ENCODE assay signal across 10 cellular contexts in the genomic region with DNA sequence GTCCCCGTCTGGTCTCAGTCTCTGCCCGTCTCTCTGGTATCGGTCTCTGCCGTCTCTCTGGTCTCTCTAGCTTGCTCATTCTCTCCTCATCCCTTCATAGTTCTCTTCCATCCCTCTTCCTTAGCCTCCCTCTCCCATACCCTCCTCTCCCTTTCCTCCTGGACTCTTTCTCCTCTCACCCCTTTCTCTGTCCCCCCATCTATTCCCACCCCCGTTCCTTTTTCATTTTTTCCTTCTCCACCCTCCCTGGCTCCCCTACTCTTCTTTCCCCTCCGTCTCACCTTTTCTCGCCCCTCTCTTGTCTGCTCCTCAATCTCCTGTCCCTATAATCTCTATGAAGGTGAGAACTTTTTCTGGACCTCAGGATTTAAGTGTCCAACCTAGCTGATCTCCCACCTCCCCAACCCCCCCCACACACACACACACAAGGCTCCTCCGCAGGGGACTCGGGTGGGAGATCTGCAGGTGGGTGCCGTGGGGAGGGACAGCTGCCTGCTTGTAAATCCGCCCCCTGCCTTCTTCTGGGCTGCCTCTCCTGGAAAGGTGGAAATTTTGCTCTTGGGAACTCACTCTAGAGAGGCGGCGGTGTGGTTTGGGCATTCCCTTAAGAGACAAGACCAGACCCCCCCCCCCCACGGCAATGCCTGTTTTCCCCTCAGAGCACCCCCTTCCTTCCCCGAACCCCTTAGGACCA. TPM values are rescaled to one million over a fixed set of nuclear protein-coding genes. Genes with fewer than 3 reads are reported as not detected.
DNase-seq lines count a peak whose midpoint lies in the region; ATAC-seq, FAIRE-seq and TF ChIP-seq lines count a peak whose summit lies in the region.
"Had no signal": no experiment of that assay in that cellular context is flagged by ENCODE, and none has a peak within 500 bp of the region (broad histone marks: within the 10 kb centered on the region; RNA-seq: fewer than 3 reads in every experiment).

No MANE protein-coding gene starts in this region.

- H3K27me3 Mint-ChIP-seq in natural killer cell (ENCODE audit: low read depth in 2 of 2): peaks cover 28 to 36% of the 10 kb centered on the region in 2 donors

- CTCF ChIA-PET in K562 (lab: Yijun Ruan, JAX; ENCODE audit: low intra/inter-chr PET ratio): no interaction called here

- TF ChIP-seq POLR2A in K562 (conservative IDR thresholded peaks at IDR 0.05): no peak
- no peak for TF ChIP-seq POLR2A in lower leg skin (IDR thresholded peaks at IDR 0.05)

- peaks cover 9% of the 10 kb centered on the region for H3K27me3 ChIP-seq in BE2C
- peaks cover 49% of the 10 kb centered on the region for H3K27me3 ChIP-seq in H7 (ENCODE audit: control insufficient read depth, insufficient read depth, low read length)
- peaks cover 18 to 50% of the 10 kb centered on the region in 2 experiments for H3K27me3 ChIP-seq in K562 (ENCODE audit: control insufficient read depth in 2 of 2, insufficient read depth in 2 of 2, low read length in 2 of 2)

- no peaks in the 10 kb centered on the region for H3K36me3 ChIP-seq in BE2C
- no peaks in the 10 kb centered on the region for H3K36me3 ChIP-seq in H7 (replicated peaks; ENCODE audit: control insufficient read depth, insufficient read depth, low read length)
- H3K36me3 ChIP-seq in K562 (ENCODE audit: control insufficient read depth, insufficient read depth, low read length): no peaks in the 10 kb centered on the region

- H3K9me3 ChIP-seq in BE2C: 0 out of 2 replicates have a peak, but pooled peaks cover 3% of the 10 kb centered on the region
- H3K9me3 ChIP-seq in K562 (replicated peaks; ENCODE audit: control insufficient read depth, insufficient read depth, low read depth, low read length): peaks cover 7% of the 10 kb centered on the region; the same call in 1 of the 2 replicates

- POLR2A ChIA-PET in K562 (lab: Yijun Ruan, JAX): no interaction called here

- BruUV-seq in K562 (replicated peaks; lab: Mats Ljungman, UMichigan): no TSS peak

- H3K4me3 Mint-ChIP-seq in natural killer cell: peak overlapping the region; percentile 65

- no peak for ATAC-seq in K562
- ATAC-seq in natural killer cell: no peak

- TF ChIP-seq CTCF in BE2C (IDR thresholded peaks at IDR 0.05; ENCODE audit: low read depth, low read length) (no peak), K562 (IDR thresholded peaks at IDR 0.05 in 2 of 3, conservative IDR thresholded peaks at IDR 0.05 in 1 of 3; ENCODE audit: insufficient read depth in 2 of 3, low read depth in 1 of 3, low read length in 3 of 3) (no peak), natural killer cell (IDR thresholded peaks at IDR 0.05) (no peak), lower leg skin (IDR thresholded peaks at IDR 0.05) (no peak)

- H3K9me1 ChIP-seq in K562 (ENCODE audit: control insufficient read depth, insufficient read depth, low read length): no peaks in the 10 kb centered on the region

- no peaks in the 10 kb centered on the region for H3K9me3 Mint-ChIP-seq in natural killer cell

- no peak overlapping the region for H3K27ac ChIP-seq in K562 (ENCODE audit: extremely low read depth, low read depth, low read length)

- intact Hi-C loops in K562 (cut with micrococcal nuclease) (no loop called here), natural killer cell (cut with micrococcal nuclease) (no loop called here), lower leg skin (cut with DNase I; ENCODE audit: low total_unique reads) (no loop called here)

- in situ Hi-C loops in K562 (cut with MboI): no loop called here

- no peak overlapping the region for H3K27ac Mint-ChIP-seq in natural killer cell

- H4K20me1 ChIP-seq in K562 (replicated peaks; ENCODE audit: control insufficient read depth, insufficient read depth, low read length): no peaks in the 10 kb centered on the region

- no peaks in the 10 kb centered on the region for H3K36me3 Mint-ChIP-seq in natural killer cell

- no peaks in the 10 kb centered on the region for H3K79me2 ChIP-seq in K562 (ENCODE audit: control insufficient read depth, insufficient read depth, low read length)

- H3K4me2 ChIP-seq in K562 (ENCODE audit: insufficient read depth, low read length): no peak overlapping the region

- H3K4me1 Mint-ChIP-seq in natural killer cell: peaks cover 0 to 7% of the 10 kb centered on the region in 2 donors

- FAIRE-seq in K562 (lab: Jason Lieb, UNC) (no peak), HTR-8/SVneo (lab: Jason Lieb, UNC) (no peak)

- no peak for TF ChIP-seq RAD21 in K562 (CRISPR knock-in tag; conservative IDR thresholded peaks at IDR 0.05 in 1 of 2, IDR thresholded peaks at IDR 0.05 in 1 of 2)

- H3K4me1 ChIP-seq in BE2C: peaks cover 10% of the 10 kb centered on the region
- peaks cover 0 to 5% of the 10 kb centered on the region in 2 experiments; a peak in 1 of 5 replicates for H3K4me1 ChIP-seq in K562 (replicated peaks in 1 of 2; ENCODE audit: control insufficient read depth in 2 of 2, insufficient read depth in 2 of 2, low read length in 2 of 2)

- WGBS in K562 (ENCODE audit: insufficient coverage, low coverage, missing lambda C conversion rate): 2% methylated on average over 11 of the region's 15 CpGs
- 22 to 30% methylated on average over 15 of the region's 15 CpGs for WGBS in lower leg skin, 2 donors

- DNase-seq in BE2C (no peak), H7 (no peak), K562 (ENCODE audit: extremely low read depth in 1 of 4, low spot score in 3 of 4) (no peak), natural killer cell (no peak), NCI-H1694 treated with DMSO at 0.1 percent for 48 hours (lab: John Stamatoyannopoulos, UW) (no peak), lower leg skin (ENCODE audit: low spot score in 2 of 2) (no peak), AG08396 (ENCODE audit: low spot score) (no peak), HTR-8/SVneo (ENCODE audit: insufficient read length, low spot score) (no peak)
- DNase-seq: nucleus accumbens had no signal

- no peak overlapping the region for H3K9ac ChIP-seq in K562 (ENCODE audit: insufficient read depth in 1 of 2, low read depth in 2 of 2, low read length in 2 of 2)

- no peak for TF ChIP-seq EP300 in K562 (IDR thresholded peaks at IDR 0.05; ENCODE audit: low read length)

- H3K4me3 ChIP-seq in BE2C (ENCODE audit: low read depth, low read length) (peak overlapping the region; percentile 77), H7 (ENCODE audit: insufficient read depth, low read depth, low read length) (peak overlapping the region; percentile 65), K562 (no peak overlapping the region), lower leg skin (ENCODE audit: low read depth, poor library complexity, severe bottlenecking) (no peak overlapping the region)

- no peak overlapping the region for H2AFZ ChIP-seq in K562 (ENCODE audit: low read depth, low read length)

TF ChIP-seq in K562, 482 proteins besides CTCF, POLR2A, EP300 and RAD21:
- TF ChIP-seq, protein P1, sequence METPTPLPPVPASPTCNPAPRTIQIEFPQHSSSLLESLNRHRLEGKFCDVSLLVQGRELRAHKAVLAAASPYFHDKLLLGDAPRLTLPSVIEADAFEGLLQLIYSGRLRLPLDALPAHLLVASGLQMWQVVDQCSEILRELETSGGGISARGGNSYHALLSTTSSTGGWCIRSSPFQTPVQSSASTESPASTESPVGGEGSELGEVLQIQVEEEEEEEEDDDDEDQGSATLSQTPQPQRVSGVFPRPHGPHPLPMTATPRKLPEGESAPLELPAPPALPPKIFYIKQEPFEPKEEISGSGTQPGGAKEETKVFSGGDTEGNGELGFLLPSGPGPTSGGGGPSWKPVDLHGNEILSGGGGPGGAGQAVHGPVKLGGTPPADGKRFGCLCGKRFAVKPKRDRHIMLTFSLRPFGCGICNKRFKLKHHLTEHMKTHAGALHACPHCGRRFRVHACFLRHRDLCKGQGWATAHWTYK (CRISPR knock-in tag; IDR thresholded peaks at IDR 0.05): no peak
- no peak for TF ChIP-seq HNRNPUL1 (IDR thresholded peaks at IDR 0.05; ENCODE audit: low read length)
- TF ChIP-seq, protein P2, sequence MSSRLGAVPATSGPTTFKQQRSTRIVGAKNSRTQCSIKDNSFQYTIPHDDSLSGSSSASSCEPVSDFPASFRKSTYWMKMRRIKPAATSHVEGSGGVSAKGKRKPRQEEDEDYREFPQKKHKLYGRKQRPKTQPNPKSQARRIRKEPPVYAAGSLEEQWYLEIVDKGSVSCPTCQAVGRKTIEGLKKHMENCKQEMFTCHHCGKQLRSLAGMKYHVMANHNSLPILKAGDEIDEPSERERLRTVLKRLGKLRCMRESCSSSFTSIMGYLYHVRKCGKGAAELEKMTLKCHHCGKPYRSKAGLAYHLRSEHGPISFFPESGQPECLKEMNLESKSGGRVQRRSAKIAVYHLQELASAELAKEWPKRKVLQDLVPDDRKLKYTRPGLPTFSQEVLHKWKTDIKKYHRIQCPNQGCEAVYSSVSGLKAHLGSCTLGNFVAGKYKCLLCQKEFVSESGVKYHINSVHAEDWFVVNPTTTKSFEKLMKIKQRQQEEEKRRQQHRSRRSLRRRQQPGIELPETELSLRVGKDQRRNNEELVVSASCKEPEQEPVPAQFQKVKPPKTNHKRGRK (tag; IDR thresholded peaks at IDR 0.05): peak; percentile 38; the same call in 1 of the 2 replicates
- TF ChIP-seq ZNF124 (CRISPR knock-in tag; IDR thresholded peaks at IDR 0.05): no peak
- TF ChIP-seq IFI16 (CRISPR knock-in tag; IDR thresholded peaks at IDR 0.05): no peak
- TF ChIP-seq ELF4 (CRISPR knock-in tag; IDR thresholded peaks at IDR 0.05): 0 out of 2 replicates have a peak, but pooled peaks have one; percentile 17

RNA-seq across cellular contexts. Expression of a gene that starts 1.0 kb away (rescaled TPM):
- polyA plus RNA-seq in BE2C (2012; ENCODE audit: insufficient read depth, insufficient read length, low read depth): 7.1 TPM
- total RNA-seq in H7 (2014; rRNA removed; shearing (Covaris generic)): 0.17 and 0.52 TPM in 2 replicates
- not detected in 2 replicates for total RNA-seq in K562 (2011; cell fraction: chromatin; rRNA removed; ENCODE audit: low replicate concordance)
- total RNA-seq in K562 (2011; cell fraction: nucleolus; rRNA removed): 0.13 TPM in 1 of 2 replicates, not detected in the other
- 0.15 TPM in 1 of 2 replicates, not detected in the other for total RNA-seq in K562 (2011; cell fraction: nucleoplasm; rRNA removed)
- not detected in 2 replicates for total RNA-seq in K562 (2014; rRNA removed)
- total RNA-seq in K562 (2014; rRNA removed; fragmentation: Illumina TruSeq; extraction: Trizol): not detected in 2 replicates
- not detected in 2 replicates for total RNA-seq in K562 (2015; rRNA removed; fragmentation: Illumina TruSeq; extraction: Trizol)
- total RNA-seq in K562 (2021): not detected in 2 replicates
- polyA plus RNA-seq in K562 (2011; rRNA removed): not detected in 2 replicates
- not detected in 2 replicates for polyA plus RNA-seq in K562 (2011; cell fraction: cytosol; rRNA removed)
- polyA plus RNA-seq in K562 (2011; cell fraction: nucleus; rRNA removed): 0.03 TPM in 1 of 2 replicates, not detected in the other
- 0.01 TPM in 1 of 2 replicates, not detected in the other for polyA plus RNA-seq in K562 (2012)
- polyA plus RNA-seq in K562 (2014; fragmentation: Illumina TruSeq; extraction: Trizol): not detected in 2 replicates
- polyA plus RNA-seq in K562 (2014; fragmentation: Nextera tagmentation; extraction: Ambion mirVana): not detected
- not detected in 2 replicates for polyA plus RNA-seq in K562 (2014; rRNA removed)
- not detected in 2 replicates for polyA minus RNA-seq in K562 (2011; rRNA and poly(A)+ RNA removed)
- not detected in 2 replicates for polyA minus RNA-seq in K562 (2011; cell fraction: cytosol; rRNA and poly(A)+ RNA removed)
- polyA minus RNA-seq in K562 (2011; cell fraction: nucleus; rRNA and poly(A)+ RNA removed): not detected in 2 replicates
- total RNA-seq in natural killer cell: not detected
- 1 to 10 TPM in 3 of 4 donors, under 1 TPM in 1; 0.72 to 3.4 (median 1.3) TPM for total RNA-seq in lower leg skin
- total RNA-seq: esophagus mucosa had no signal

Comparison
In these comparisons a context has a peak if more than half of its experiments do, and no peak if none do; other contexts are left out.
1. H3K4me3 ChIP-seq: peak in BE2C (single experiment) and H7 (single experiment); none in K562 (single experiment) and lower leg skin (single experiment).